Comparison of ENCODE assay signal across 23 cellular contexts in the genomic region with DNA sequence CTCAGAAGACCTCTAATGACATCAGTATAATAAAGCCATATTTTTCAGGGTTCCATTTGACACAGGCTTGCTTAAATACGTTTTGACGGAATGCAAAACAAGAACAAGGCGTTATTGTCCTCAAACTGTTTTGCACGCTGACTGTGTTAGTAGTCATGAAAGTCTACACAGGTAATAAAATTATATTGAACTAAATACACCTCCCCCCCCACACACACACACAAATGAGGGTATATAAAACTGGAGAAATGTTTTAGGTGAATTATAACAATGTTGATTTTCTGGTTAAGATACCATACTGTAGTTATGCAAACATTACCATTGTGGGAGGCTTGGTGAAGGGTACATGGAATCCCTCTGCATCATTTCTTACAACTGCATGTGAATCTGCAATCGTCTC.
DNase-seq lines count a peak whose midpoint lies in the region; ATAC-seq and TF ChIP-seq lines count a peak whose summit lies in the region.
"Had no signal": no experiment of that assay in that cellular context is flagged by ENCODE, and none has a peak within 500 bp of the region (broad histone marks: within the 10 kb centered on the region; RNA-seq: fewer than 3 reads in every experiment).

No MANE protein-coding gene starts in this region.

- H3K4me3 ChIP-seq in mucosa of rectum (ENCODE audit: low read length in 2 of 2): no peak overlapping the region
- H3K4me3 ChIP-seq in neural progenitor cell: no peak overlapping the region
- H3K4me3 ChIP-seq: BLaER1, GM12878 had no signal

- H3K9ac ChIP-seq in mucosa of rectum (ENCODE audit: low read depth in 1 of 2, low read length in 2 of 2): no peak overlapping the region
- no peak overlapping the region for H3K9ac ChIP-seq in neural progenitor cell
- H3K9ac ChIP-seq: BLaER1 had no signal

- H3K36me3 ChIP-seq in mucosa of rectum (ENCODE audit: control insufficient read depth in 2 of 2, insufficient read depth in 2 of 2, low read length in 2 of 2) (no peaks in the 10 kb centered on the region), neural progenitor cell (no peaks in the 10 kb centered on the region)
- H3K36me3 ChIP-seq: BE2C, BLaER1 had no signal

- ATAC-seq in left colon: peak; percentile 67
- ATAC-seq: GM12878 had no signal

- no peak overlapping the region for H2AFZ ChIP-seq in neural progenitor cell (replicated peaks)

- no peaks in the 10 kb centered on the region for H3K36me3 Mint-ChIP-seq in neural progenitor cell
- H3K36me3 Mint-ChIP-seq: CD14-positive monocyte; CD4-positive, alpha-beta memory T cell; CD4-positive, CD25-positive, alpha-beta regulatory T cell; CD8-positive, alpha-beta memory T cell had no signal

- H3K27ac ChIP-seq in mucosa of rectum (ENCODE audit: low read depth in 2 of 2, low read length in 2 of 2) (peak overlapping the region; percentile 62 to 84), neural progenitor cell (no peak overlapping the region)
- H3K27ac ChIP-seq: BLaER1 had no signal

- no peak overlapping the region for H3K4me2 ChIP-seq in neural progenitor cell
- H3K4me2 ChIP-seq: BLaER1 had no signal

- H3K4me1 ChIP-seq in mucosa of rectum (ENCODE audit: control insufficient read depth in 2 of 2, insufficient read depth in 2 of 2, low read length in 2 of 2) (peaks cover 20 to 34% of the 10 kb centered on the region in 2 donors), neural progenitor cell (no peaks in the 10 kb centered on the region)
- H3K4me1 ChIP-seq: BE2C, BLaER1 had no signal

- H3K27me3 Mint-ChIP-seq in neural progenitor cell (ENCODE audit: insufficient read depth, low read depth): no peaks in the 10 kb centered on the region
- H3K27me3 Mint-ChIP-seq: CD4-positive, alpha-beta memory T cell; CD4-positive, CD25-positive, alpha-beta regulatory T cell; CD8-positive, alpha-beta memory T cell had no signal

- H3K27ac Mint-ChIP-seq in neural progenitor cell: no peak overlapping the region
- H3K27ac Mint-ChIP-seq: CD14-positive monocyte; CD4-positive, alpha-beta memory T cell; CD4-positive, CD25-positive, alpha-beta regulatory T cell; CD8-positive, alpha-beta memory T cell had no signal

- DNase-seq in left colon (no peak), neural progenitor cell (ENCODE audit: low spot score) (no peak), SHP77 treated with DMSO at 0.1 percent for 48 hours (lab: John Stamatoyannopoulos, UW) (no peak)
- DNase-seq in effector CD4-positive, alpha-beta T cell: no peak
- DNase-seq: 8988T; ACHN; BE2C; C1 segment of cervical spinal cord; CD4-positive, alpha-beta memory T cell; CD4-positive, CD25-positive, alpha-beta regulatory T cell; CD8-positive, alpha-beta memory T cell; COR-L47; DMS 273 treated with DMSO at 0.1 percent for 48 hours; DMS153; DMS53; DMS79; DND-41; EL; GDM1 had no signal

- H3K9me3 ChIP-seq in mucosa of rectum (ENCODE audit: control insufficient read depth in 2 of 2, low read length in 2 of 2): no peaks in the 10 kb centered on the region
- no peaks in the 10 kb centered on the region for H3K9me3 ChIP-seq in neural progenitor cell (ENCODE audit: low read depth)
- H3K9me3 ChIP-seq: BE2C, BLaER1 had no signal

- intact Hi-C loops in left colon (cut with DNase I, micrococcal nuclease): no loop called here

- no peak overlapping the region for H3K4me3 Mint-ChIP-seq in neural progenitor cell
- H3K4me3 Mint-ChIP-seq: CD14-positive monocyte; CD4-positive, alpha-beta memory T cell; CD4-positive, CD25-positive, alpha-beta regulatory T cell; CD8-positive, alpha-beta memory T cell had no signal

- no peak for TF ChIP-seq CTCF in neural progenitor cell (IDR thresholded peaks at IDR 0.05)

- H3F3A ChIP-seq in neural progenitor cell (ENCODE audit: low read depth): no peaks in the 10 kb centered on the region

- H3K9me3 Mint-ChIP-seq in neural progenitor cell: no peaks in the 10 kb centered on the region

- H3K27me3 ChIP-seq in mucosa of rectum (ENCODE audit: control insufficient read depth in 2 of 2, insufficient read depth in 2 of 2, low read length in 2 of 2) (no peaks in the 10 kb centered on the region), neural progenitor cell (no peaks in the 10 kb centered on the region)
- H3K27me3 ChIP-seq: BE2C, BLaER1 had no signal

- no peaks in the 10 kb centered on the region for H3K79me2 ChIP-seq in neural progenitor cell (ENCODE audit: low read depth)

- no peaks in the 10 kb centered on the region for H3K4me1 Mint-ChIP-seq in neural progenitor cell
- H3K4me1 Mint-ChIP-seq: CD14-positive monocyte; CD4-positive, alpha-beta memory T cell; CD4-positive, CD25-positive, alpha-beta regulatory T cell; CD8-positive, alpha-beta memory T cell had no signal

- no peaks in the 10 kb centered on the region for H4K20me1 ChIP-seq in neural progenitor cell (ENCODE audit: low read depth)
- H4K20me1 ChIP-seq: BLaER1 had no signal
